ENCODE assay signal across 10 cellular contexts in genomic region chr17:32558997-32559650, GRCh38.
DNase-seq lines count a peak whose midpoint lies in the region; ATAC-seq and TF ChIP-seq lines count a peak whose summit lies in the region.
"Had no signal": no experiment of that assay in that cellular context is flagged by ENCODE, and none has a peak within 500 bp of the region (broad histone marks: within the 10 kb centered on the region; RNA-seq: fewer than 3 reads in every experiment).

No MANE protein-coding gene starts in this region.

- H3K4me3 ChIP-seq in testis (no peak overlapping the region), BE2C (ENCODE audit: low read depth, low read length) (no peak overlapping the region), lower leg skin (ENCODE audit: low read depth, poor library complexity, severe bottlenecking) (no peak overlapping the region)

- peak overlapping the region in 4 of 5 experiments; percentile 20 to 78 (median 65) for H3K27ac Mint-ChIP-seq in brain

- H3K4me1 Mint-ChIP-seq in brain: peaks cover 24% of the 10 kb centered on the region

- H3K9me3 ChIP-seq in testis: no peaks in the 10 kb centered on the region
- no peaks in the 10 kb centered on the region for H3K9me3 ChIP-seq in BE2C

- WGBS in testis, 2 donors: 80 to 81% methylated on average over 4 of the region's 4 CpGs
- 60 to 71% methylated on average over 4 of the region's 4 CpGs for WGBS in lower leg skin, 2 donors

- no peak overlapping the region for H3K27ac ChIP-seq in testis

- H3K36me3 Mint-ChIP-seq in brain: no peaks in the 10 kb centered on the region

- no peaks in the 10 kb centered on the region for H3K27me3 Mint-ChIP-seq in brain

- H3K36me3 ChIP-seq in testis (ENCODE audit: low read depth, missing control alignments): no peaks in the 10 kb centered on the region
- no peaks in the 10 kb centered on the region for H3K36me3 ChIP-seq in BE2C

- no peaks in the 10 kb centered on the region for H3K27me3 ChIP-seq in testis
- H3K27me3 ChIP-seq in BE2C: no peaks in the 10 kb centered on the region

- H3K4me3 Mint-ChIP-seq in brain: no peak overlapping the region

- intact Hi-C loops in testis (cut with DNase I; ENCODE audit: low total_unique reads) (no loop called here), lower leg skin (cut with DNase I; ENCODE audit: low total_unique reads) (no loop called here)

- H3K4me1 ChIP-seq in testis: no peaks in the 10 kb centered on the region
- no peaks in the 10 kb centered on the region for H3K4me1 ChIP-seq in BE2C

- DNase-seq in GM13977 (ENCODE audit: low spot score) (peak; percentile 80), GM20000 (ENCODE audit: low spot score) (peak; percentile 79), testis (no peak), BE2C (no peak), lower leg skin (ENCODE audit: low spot score in 2 of 2) (no peak), activated gamma-delta T cell (lab: John Stamatoyannopoulos, UW) (no peak)
- DNase-seq: effector memory CD4-positive, alpha-beta T cell; GF-D8 had no signal

- TF ChIP-seq POLR2A in testis (IDR thresholded peaks at IDR 0.05) (no peak), lower leg skin (IDR thresholded peaks at IDR 0.05) (no peak)

- ATAC-seq in HG03354 (IDR thresholded peaks at IDR 0.05; ENCODE audit: poor library complexity, severe bottlenecking, unreplicated experiment): peak; percentile 95

- H3K9me3 Mint-ChIP-seq in brain: no peaks in the 10 kb centered on the region

- TF ChIP-seq CTCF in GM13977 (IDR thresholded peaks at IDR 0.05; ENCODE audit: extremely low read depth, insufficient read depth, missing control alignments): no peak
- no peak for TF ChIP-seq CTCF in GM20000 (IDR thresholded peaks at IDR 0.05; ENCODE audit: extremely low read depth, missing control alignments)
- TF ChIP-seq CTCF in brain (conservative IDR thresholded peaks at IDR 0.05): no peak
- TF ChIP-seq CTCF in testis (IDR thresholded peaks at IDR 0.05): no peak
- no peak for TF ChIP-seq CTCF in BE2C (IDR thresholded peaks at IDR 0.05; ENCODE audit: low read depth, low read length)
- TF ChIP-seq CTCF in lower leg skin (IDR thresholded peaks at IDR 0.05): no peak

- in situ Hi-C loops in GM13977 (cut with MboI; ENCODE audit: low pct_unique_long_range_greater_than_20kb, low sequenced_read_pairs, unreplicated experiment): no loop called here

Comparison
In these comparisons a context has a peak if more than half of its experiments do, and no peak if none do; other contexts are left out.
1. DNase-seq: peak in GM13977 (single experiment) and GM20000 (single experiment); none in testis (single experiment), BE2C (single experiment), lower leg skin (0 of 2) and activated gamma-delta T cell (single experiment).